In genomic region chr3:32818431-32819085, GRCh38 we compare ENCODE assay signal across 9 cellular contexts. TPM values are rescaled to one million over a fixed set of nuclear protein-coding genes. Genes with fewer than 3 reads are reported as not detected.
A peak's percentile ranks its signal among the peaks of the same experiment; 100 is the strongest.
DNase-seq lines count a peak whose midpoint lies in the region; ATAC-seq, FAIRE-seq and TF ChIP-seq lines count a peak whose summit lies in the region.
"Had no signal": no experiment of that assay in that cellular context is flagged by ENCODE, and none has a peak within 500 bp of the region (broad histone marks: within the 10 kb centered on the region; RNA-seq: fewer than 3 reads in every experiment).

No MANE protein-coding gene starts in this region.

- no peak for ATAC-seq in GM23338
- no peak for ATAC-seq in GM12878
- no peak for ATAC-seq in naive thymus-derived CD4-positive, alpha-beta T cell
- ATAC-seq in HG02973 (IDR thresholded peaks at IDR 0.05; ENCODE audit: unreplicated experiment) = no peak
- ATAC-seq in GM21786 (IDR thresholded peaks at IDR 0.05; ENCODE audit: unreplicated experiment) = no peak

- H3K9me3 Mint-ChIP-seq in GM23338 = peaks cover 19% of the 10 kb centered on the region
- peaks cover 0 to 1% (median 0%) of the 10 kb centered on the region in 11 donors for H3K9me3 Mint-ChIP-seq in naive thymus-derived CD4-positive, alpha-beta T cell

- peak overlapping the region; percentile 59 to 73 (median 68) for H3K4me3 ChIP-seq in BLaER1 treated with 17β-estradiol and CSF1 and Interleukin-3, amounts not matched to agents 10 nM and 100 nM
- H3K4me3 ChIP-seq in GM23338 = peak overlapping the region; percentile 100
- no peak overlapping the region for H3K4me3 ChIP-seq in GM12878
- no peak overlapping the region for H3K4me3 ChIP-seq in naive thymus-derived CD4-positive, alpha-beta T cell (ENCODE audit: low read length)

- no peak for TF ChIP-seq POLR2A in GM12878 (IDR thresholded peaks at IDR 0.05; ENCODE audit: low read depth, low read length)

- peak overlapping the region in 4 of 11 experiments; percentile 15 to 81 (median 46); a peak in 3 of 22 replicates for H3K9ac ChIP-seq in BLaER1 treated with 17β-estradiol and CSF1 and Interleukin-3, amounts not matched to agents 10 nM and 100 nM
- no peak overlapping the region for H3K9ac ChIP-seq in GM12878 (ENCODE audit: control insufficient read depth, insufficient read depth, low read length)

- H4K20me1 ChIP-seq in BLaER1 treated with 17β-estradiol and CSF1 and Interleukin-3, amounts not matched to agents 10 nM and 100 nM = peaks cover 0 to 9% (median 0%) of the 10 kb centered on the region in 11 experiments; a peak in 4 of 22 replicates
- H4K20me1 ChIP-seq in GM23338 (replicated peaks; ENCODE audit: insufficient read depth) = peaks cover 44% of the 10 kb centered on the region
- H4K20me1 ChIP-seq in GM12878 (ENCODE audit: control insufficient read depth, insufficient read depth) = no peaks in the 10 kb centered on the region

- H3K4me1 ChIP-seq in BLaER1 treated with 17β-estradiol and CSF1 and Interleukin-3, amounts not matched to agents 10 nM and 100 nM = peaks cover 37 to 51% (median 48%) of the 10 kb centered on the region in 10 experiments
- H3K4me1 ChIP-seq in GM23338 (ENCODE audit: insufficient read depth) (peaks cover 36% of the 10 kb centered on the region), GM12878 (ENCODE audit: control insufficient read depth, insufficient read depth, low read length) (no peaks in the 10 kb centered on the region)
- H3K4me1 ChIP-seq in naive thymus-derived CD4-positive, alpha-beta T cell (ENCODE audit: control insufficient read depth in 2 of 2, insufficient read depth in 2 of 2, low read length in 2 of 2) = peaks cover 0 to 5% of the 10 kb centered on the region in 2 donors

- POLR2A ChIA-PET in GM12878 (lab: Charles Lee) = no interaction called here
- POLR2A ChIA-PET in naive thymus-derived CD4-positive, alpha-beta T cell (lab: Charles Lee) = no interaction called here

- H3K9me2 ChIP-seq in GM23338 (ENCODE audit: insufficient read depth) = no peaks in the 10 kb centered on the region

- H3K4me2 ChIP-seq in BLaER1 treated with 17β-estradiol and CSF1 and Interleukin-3, amounts not matched to agents 10 nM and 100 nM = peak overlapping the region; percentile 90 to 98 (median 94)
- peak overlapping the region; percentile 89 for H3K4me2 ChIP-seq in GM23338
- no peak overlapping the region for H3K4me2 ChIP-seq in GM12878 (ENCODE audit: control insufficient read depth, insufficient read depth)

- in situ Hi-C loops in GM12878 (cut with MboI) = no loop called here

- SMC1A ChIA-PET in GM12878 (lab: Charles Lee; ENCODE audit: uncharacterized antibody, unreplicated experiment) = no interaction called here

- H3K79me2 ChIP-seq in GM23338 (replicated peaks; ENCODE audit: insufficient read depth) = peaks cover 96% of the 10 kb centered on the region
- no peaks in the 10 kb centered on the region for H3K79me2 ChIP-seq in GM12878 (ENCODE audit: control insufficient read depth, insufficient read depth, low read length)

- TF ChIP-seq CTCF in GM23338 (conservative IDR thresholded peaks at IDR 0.05; ENCODE audit: low read depth in 2 of 2) (no peak), GM12878 (IDR thresholded peaks at IDR 0.05 in 2 of 3, conservative IDR thresholded peaks at IDR 0.05 in 1 of 3; ENCODE audit: control insufficient read depth in 2 of 3, extremely low read depth in 1 of 3, insufficient read depth in 1 of 3, low read depth in 3 of 3, low read length in 3 of 3) (no peak)

- peaks cover 23 to 52% (median 48%) of the 10 kb centered on the region in 11 experiments for H3K9me3 ChIP-seq in BLaER1 treated with 17β-estradiol and CSF1 and Interleukin-3, amounts not matched to agents 10 nM and 100 nM (replicated peaks in 1 of 11)
- no peaks in the 10 kb centered on the region for H3K9me3 ChIP-seq in GM12878 (replicated peaks; ENCODE audit: control insufficient read depth, insufficient read depth, low read length)
- H3K9me3 ChIP-seq in naive thymus-derived CD4-positive, alpha-beta T cell (ENCODE audit: control insufficient read depth in 2 of 3, low read length in 3 of 3) = no peaks in the 10 kb centered on the region

- FAIRE-seq in GM12878 (lab: Jason Lieb, UNC) = no peak

- RAD21 ChIA-PET in GM12878 (lab: Charles Lee; ENCODE audit: unreplicated experiment) = no interaction called here

- WGBS in GM12878 (ENCODE audit: insufficient coverage, insufficient replicate concordance, low lambda C conversion rate, missing lambda C conversion rate) = 66% methylated on average over 51 of the region's 88 CpGs

- H3K4me3 Mint-ChIP-seq in GM23338 = peak overlapping the region; percentile 99
- peak overlapping the region; percentile 33 to 84 (median 63) for H3K4me3 Mint-ChIP-seq in naive thymus-derived CD4-positive, alpha-beta T cell

- BruUV-seq in GM12878 (replicated peaks; lab: Mats Ljungman, UMichigan) = no TSS peak

- H2AFZ ChIP-seq in GM23338 = no peak overlapping the region
- H2AFZ ChIP-seq in GM12878 (ENCODE audit: control insufficient read depth, low read depth, low read length) = no peak overlapping the region

- peaks cover 83% of the 10 kb centered on the region for H3K36me3 Mint-ChIP-seq in GM23338 (ENCODE audit: low read depth)
- no peaks in the 10 kb centered on the region for H3K36me3 Mint-ChIP-seq in naive thymus-derived CD4-positive, alpha-beta T cell

- peaks cover 20% of the 10 kb centered on the region for H3F3A ChIP-seq in GM23338 (replicated peaks; ENCODE audit: low read depth)

- peaks cover 32% of the 10 kb centered on the region for H3K4me1 Mint-ChIP-seq in GM23338
- H3K4me1 Mint-ChIP-seq in naive thymus-derived CD4-positive, alpha-beta T cell = peaks cover 6 to 30% (median 23%) of the 10 kb centered on the region in 7 donors

- CTCF ChIA-PET in GM12878 (lab: Yijun Ruan, JAX) = no interaction called here
- CTCF ChIA-PET in naive thymus-derived CD4-positive, alpha-beta T cell (lab: Charles Lee) = no interaction called here

- no peak for TF ChIP-seq EP300 in GM12878 (IDR thresholded peaks at IDR 0.05; ENCODE audit: borderline replicate concordance in 1 of 2, control insufficient read depth in 1 of 2, low read depth in 2 of 2, low read length in 2 of 2)

- intact Hi-C loops in GM12878 (cut with micrococcal nuclease; ENCODE audit: unreplicated experiment) = loop anchor here (10.0 kb wide), 1 partner anchor 86 kb away; no protein-coding TSS in a partner anchor
- intact Hi-C loops in naive thymus-derived CD4-positive, alpha-beta T cell (cut with micrococcal nuclease) = no loop called here

- peaks cover 48 to 70% (median 62%) of the 10 kb centered on the region in 11 experiments for H3K27me3 ChIP-seq in BLaER1 treated with 17β-estradiol and CSF1 and Interleukin-3, amounts not matched to agents 10 nM and 100 nM
- H3K27me3 ChIP-seq in GM23338 (ENCODE audit: insufficient read depth) (no peaks in the 10 kb centered on the region), GM12878 (replicated peaks in 1 of 2; ENCODE audit: control insufficient read depth in 2 of 2, insufficient read depth in 2 of 2, low read length in 1 of 2) (peaks cover 16 to 19% of the 10 kb centered on the region in 2 experiments)
- H3K27me3 ChIP-seq in naive thymus-derived CD4-positive, alpha-beta T cell (ENCODE audit: control insufficient read depth in 2 of 2, insufficient read depth in 2 of 2, low read length in 2 of 2) = no peaks in the 10 kb centered on the region

- no peak for TF ChIP-seq RAD21 in GM12878 (IDR thresholded peaks at IDR 0.05; ENCODE audit: insufficient read depth, low read depth, low read length)

- peak overlapping the region; percentile 99 for H3K27ac Mint-ChIP-seq in GM23338
- H3K27ac Mint-ChIP-seq in naive thymus-derived CD4-positive, alpha-beta T cell = peak overlapping the region in 1 of 9 donors; percentile 38

- H3K36me3 ChIP-seq in BLaER1 treated with 17β-estradiol and CSF1 and Interleukin-3, amounts not matched to agents 10 nM and 100 nM = peaks cover 0 to 20% (median 18%) of the 10 kb centered on the region in 11 experiments; a peak in 19 of 22 replicates
- H3K36me3 ChIP-seq in GM23338 (ENCODE audit: insufficient read depth) = peaks cover 26% of the 10 kb centered on the region
- no peaks in the 10 kb centered on the region for H3K36me3 ChIP-seq in GM12878 (ENCODE audit: control insufficient read depth in 2 of 2, insufficient read depth in 2 of 2, low read length in 1 of 2)
- H3K36me3 ChIP-seq in naive thymus-derived CD4-positive, alpha-beta T cell (ENCODE audit: control insufficient read depth in 2 of 3, insufficient read depth in 3 of 3, low read length in 3 of 3) = no peaks in the 10 kb centered on the region

- H3K27me3 Mint-ChIP-seq in GM23338 (ENCODE audit: insufficient read depth, low read depth, poor library complexity) = peaks cover 43% of the 10 kb centered on the region
- peaks cover 24 to 73% (median 40%) of the 10 kb centered on the region in 5 donors for H3K27me3 Mint-ChIP-seq in naive thymus-derived CD4-positive, alpha-beta T cell

- H3K27ac ChIP-seq in BLaER1 treated with 17β-estradiol and CSF1 and Interleukin-3, amounts not matched to agents 10 nM and 100 nM = no peak overlapping the region
- H3K27ac ChIP-seq in GM23338 (ENCODE audit: low read depth) (peak overlapping the region; percentile 2; the same call in 1 of the 2 replicates), GM12878 (ENCODE audit: control insufficient read depth, insufficient read depth) (no peak overlapping the region)
- no peak overlapping the region for H3K27ac ChIP-seq in naive thymus-derived CD4-positive, alpha-beta T cell (ENCODE audit: low read depth, low read length)

- no peak for DNase-seq in GM23338 (ENCODE audit: low spot score)
- no peak for DNase-seq in GM12878 (ENCODE audit: low read depth, low spot score)
- peak in 2 of 9 donors; percentile 3 to 27 for DNase-seq in naive thymus-derived CD4-positive, alpha-beta T cell
- no peak for DNase-seq in DMS153 treated with DMSO at 0.1 percent for 48 hours (lab: John Stamatoyannopoulos, UW; ENCODE audit: unreplicated experiment)
- no peak for DNase-seq in iPS-NIHi7 (ENCODE audit: extremely low spot score)

RNA-seq across cellular contexts. Expression of gene TRIM71, which starts 0.8 kb away (rescaled TPM):
- 318 and 346 TPM in 2 replicates for total RNA-seq in GM23338 (2014; rRNA removed; shearing (Covaris generic))
- 71.2 and 71.5 TPM in 2 replicates for polyA plus RNA-seq in GM23338 (2016; fragmentation: Nextera tagmentation; extraction: Ambion mirVana)
- total RNA-seq in GM12878 (2013; cell fraction: nucleolus; rRNA removed) = 0.10 and 0.12 TPM in 2 replicates
- total RNA-seq in GM12878 (2014; rRNA removed) = 0.17 and 0.27 TPM in 2 replicates
- 0.18 and 0.27 TPM in 2 replicates for total RNA-seq in GM12878 (2014; rRNA removed; fragmentation: Illumina TruSeq; extraction: Trizol)
- 0.48 and 0.69 TPM in 2 replicates for total RNA-seq in GM12878 (2021)
- 0.05 TPM for polyA plus RNA-seq in GM12878 (2011; ENCODE audit: low read depth)
- polyA plus RNA-seq in GM12878 (2011; rRNA removed) = 1.8 and 1.9 TPM in 2 replicates
- polyA plus RNA-seq in GM12878 (2011; cell fraction: cytosol; rRNA removed) = 1.2 and 1.3 TPM in 2 replicates
- polyA plus RNA-seq in GM12878 (2011; cell fraction: nucleus; rRNA removed) = 2.0 and 2.9 TPM in 2 replicates
- polyA plus RNA-seq in GM12878 (2012) = 0.03 TPM in 2 replicates
- polyA plus RNA-seq in GM12878 (2014; fragmentation: Illumina TruSeq; extraction: Trizol) = 0.16 and 0.24 TPM in 2 replicates
- polyA plus RNA-seq in GM12878 (2014; fragmentation: Nextera tagmentation; extraction: Ambion mirVana) = under 1 TPM; 0.02 to 0.08 TPM
- 0.14 and 0.16 TPM in 2 replicates for polyA plus RNA-seq in GM12878 (2014; rRNA removed)
- polyA plus RNA-seq in GM12878 (2016; fragmentation: Nextera tagmentation; extraction: Ambion mirVana) = under 1 TPM; 0.04 to 0.09 TPM
- 4.8 and 5.0 TPM in 2 replicates for polyA minus RNA-seq in GM12878 (2011; rRNA and poly(A)+ RNA removed)
- polyA minus RNA-seq in GM12878 (2011; cell fraction: cytosol; rRNA and poly(A)+ RNA removed) = 2.7 and 2.8 TPM in 2 replicates
- 3.3 and 6.1 TPM in 2 replicates for polyA minus RNA-seq in GM12878 (2011; cell fraction: nucleus; rRNA and poly(A)+ RNA removed)
- under 1 TPM in 1 of 5 experiments, not detected in 4; 0.20 TPM for total RNA-seq in naive thymus-derived CD4-positive, alpha-beta T cell
- polyA plus RNA-seq in naive thymus-derived CD4-positive, alpha-beta T cell = not detected
- polyA plus RNA-seq: liver had no signal

Comparison
In these comparisons a context has a peak if more than half of its experiments do, and no peak if none do; other contexts are left out.
1. H3K4me3 ChIP-seq: peak in BLaER1 treated with 17β-estradiol and CSF1 and Interleukin-3, amounts not matched to agents 10 nM and 100 nM (10 of 10) and GM23338 (single experiment); none in GM12878 (single experiment) and naive thymus-derived CD4-positive, alpha-beta T cell (single experiment).
2. RNA of gene TRIM71, which starts 0.8 kb away (total RNA-seq): 318 to 346 TPM in GM23338; 0.10 to 0.69 TPM in GM12878 and 0.20 TPM in naive thymus-derived CD4-positive, alpha-beta T cell; every median in the first group is over 100 times any median in the second.